13 cellular contexts compared by ENCODE assay signal in genomic region chr16:24309222-24309905, GRCh38. TPM values are rescaled to one million over a fixed set of nuclear protein-coding genes. Genes with fewer than 3 reads are reported as not detected.
DNase-seq lines count a peak whose midpoint lies in the region; ATAC-seq, FAIRE-seq and TF ChIP-seq lines count a peak whose summit lies in the region.
"Had no signal": no experiment of that assay in that cellular context is flagged by ENCODE, and none has a peak within 500 bp of the region (broad histone marks: within the 10 kb centered on the region; RNA-seq: fewer than 3 reads in every experiment).

No MANE protein-coding gene starts in this region.

- H3K4me1 ChIP-seq in A549: peaks cover 12% of the 10 kb centered on the region
- H3K4me1 ChIP-seq: upper lobe of right lung had no signal

- DNase-seq in A549 (ENCODE audit: low read depth in 1 of 2, low spot score in 1 of 2) (peak in 1 of 2 experiments; percentile 63), H4 (ENCODE audit: low spot score) (peak; percentile 84), SW480 (ENCODE audit: low spot score) (peak; percentile 44), head of caudate nucleus (peak in 38 of 42 donors; percentile 25 to 78 (median 52)), NCI-H1436 (lab: John Stamatoyannopoulos, UW) (no peak), NCI-H510A treated with DMSO at 0.1 percent for 48 hours (lab: John Stamatoyannopoulos, UW) (no peak)
- DNase-seq: activated effector memory CD4-positive, alpha-beta T cell treated with Interleukin-2 at 50 U/mL for 16 hours; mesenchymal stem cell; SIG-M5; small intestine; upper lobe of right lung had no signal

- TF ChIP-seq RAD21 in A549 (conservative IDR thresholded peaks at IDR 0.05 in 1 of 2, IDR thresholded peaks at IDR 0.05 in 1 of 2): no peak

- POLR2A ChIA-PET in A549 (lab: Yijun Ruan, JAX): no interaction called here

- ATAC-seq in A549: peak; percentile 58 to 60
- ATAC-seq in HG02973 (IDR thresholded peaks at IDR 0.05; ENCODE audit: unreplicated experiment): no peak
- ATAC-seq in HG03095 (IDR thresholded peaks at IDR 0.05; ENCODE audit: unreplicated experiment): no peak
- ATAC-seq: upper lobe of right lung had no signal

- H3K4me3 ChIP-seq in A549: no peak overlapping the region
- H3K4me3 ChIP-seq: upper lobe of right lung had no signal

- H3K4me2 ChIP-seq in A549: peak overlapping the region; percentile 53

- intact Hi-C loops in head of caudate nucleus (cut with DNase I): no loop called here

- CTCF ChIA-PET in A549 (lab: Yijun Ruan, JAX): interaction anchor here (0.5 to 0.9 kb wide), 3 partner anchors 12 to 61 kb away, joined by 3 read pairs; no protein-coding TSS in a partner anchor

- FAIRE-seq in A549 (lab: Jason Lieb, UNC): no peak
- FAIRE-seq: small intestine had no signal

- H3K9me3 ChIP-seq in A549: no peaks in the 10 kb centered on the region
- H3K9me3 ChIP-seq: upper lobe of right lung had no signal

- TF ChIP-seq POLR2A in A549 (IDR thresholded peaks at IDR 0.05; ENCODE audit: low read length): no peak

- TF ChIP-seq EP300 in A549 (IDR thresholded peaks at IDR 0.05): no peak

- 18% methylated on average over 7 of the region's 7 CpGs for WGBS in A549 (ENCODE audit: missing lambda C conversion rate)

- no peak for TF ChIP-seq CTCF in A549 (IDR thresholded peaks at IDR 0.05)

- no peak overlapping the region for H3K27ac ChIP-seq in A549
- H3K27ac ChIP-seq: upper lobe of right lung had no signal

TF ChIP-seq in A549, 52 proteins besides CTCF, POLR2A, EP300 and RAD21:
- TF ChIP-seq CHD2 (IDR thresholded peaks at IDR 0.05; ENCODE audit: low read length, partially characterized antibody) (no peak), HDAC2 (IDR thresholded peaks at IDR 0.05) (no peak), FOSB (CRISPR knock-in tag; IDR thresholded peaks at IDR 0.05) (no peak), ZNF302 (CRISPR knock-in tag; IDR thresholded peaks at IDR 0.05) (no peak), ATOH8 (CRISPR knock-in tag; IDR thresholded peaks at IDR 0.05; ENCODE audit: low read depth) (no peak)

RNA-seq across cellular contexts. Expression of gene CACNG3, which starts 53.2 kb away (rescaled TPM):
- polyA plus RNA-seq in A549 (2011; rRNA removed) (not detected in 2 replicates), A549 (2017; fragmentation: RNase III; extraction: RNeasy Plus Mini Kit Qiagen cat#74134 plus additional on column Dnase treatment) (not detected in 3 replicates)
- not detected in 2 replicates for polyA plus RNA-seq in A549 (2012; cell fraction: cytosol; rRNA removed)
- polyA plus RNA-seq in A549 (2012; cell fraction: nucleus; rRNA removed): not detected in 2 replicates
- polyA minus RNA-seq in A549 (2011; rRNA and poly(A)+ RNA removed): not detected in 2 replicates
- not detected in 2 replicates for total RNA-seq in H4 (2014; rRNA removed; shearing (Covaris generic))
- total RNA-seq: upper lobe of right lung had no signal
- polyA plus RNA-seq: small intestine had no signal

Comparison
In these comparisons a context has a peak if more than half of its experiments do, and no peak if none do; other contexts are left out.
1. ATAC-seq: peak in A549 (2 of 2); none in HG02973 (single experiment) and HG03095 (single experiment).
2. DNase-seq: peak in H4 (single experiment), SW480 (single experiment) and head of caudate nucleus (38 of 42); none in NCI-H1436 (single experiment) and NCI-H510A treated with DMSO at 0.1 percent for 48 hours (single experiment).